23 cellular contexts compared by ENCODE assay signal in the genomic region with DNA sequence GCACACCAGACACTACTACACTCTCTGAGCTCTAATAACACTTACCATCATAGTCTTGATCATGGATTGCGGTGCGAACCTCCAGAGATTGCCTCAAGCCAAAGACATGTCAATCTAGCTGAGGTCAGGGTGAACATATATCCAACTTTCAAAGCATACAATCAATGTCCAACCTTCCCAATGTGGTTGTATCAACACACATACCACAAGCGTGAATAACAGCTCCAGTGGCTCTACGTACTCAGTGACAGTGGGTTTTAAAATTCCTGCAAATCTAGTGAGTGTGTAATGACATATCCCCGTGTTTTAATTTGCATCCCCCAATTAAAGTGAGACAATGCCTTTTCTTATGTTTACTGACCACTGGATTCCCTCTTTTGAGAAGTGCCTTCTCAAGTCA.
"Had no signal": no experiment of that assay in that cellular context is flagged by ENCODE, and none has a peak within 500 bp of the region (broad histone marks: within the 10 kb centered on the region; RNA-seq: fewer than 3 reads in every experiment).

No MANE protein-coding gene starts in this region.

- H3K9me3 Mint-ChIP-seq: activated CD4-positive, alpha-beta memory T cell treated with anti-CD3 and anti-CD28 coated beads for 36 hours; activated naive CD4-positive, alpha-beta T cell treated with anti-CD3 and anti-CD28 coated beads for 36 hours; dendritic cell treated with granulocyte-macrophage colony-stimulating factor and Interleukin-4, amounts not matched to agents 40 ng/mL and 50 ng/mL, for 4 days; memory B cell; natural killer cell treated with Interleukin-12 subunit alpha and Interleukin-12 subunit beta and Interleukin-15 and Interleukin-18, amount 100 ng/mL, for 72 hours had no signal

- H3K9me3 ChIP-seq: body of pancreas, ovary, prostate gland, spleen, upper lobe of left lung had no signal

- H3K4me2 ChIP-seq: hepatocyte had no signal

- H3K27me3 Mint-ChIP-seq: activated CD4-positive, alpha-beta memory T cell treated with anti-CD3 and anti-CD28 coated beads for 36 hours; activated naive CD8-positive, alpha-beta T cell treated with anti-CD3 and anti-CD28 coated beads, Interleukin-2, amount 10 ng/mL, durations not matched to agents 7 days and 5 days; dendritic cell treated with granulocyte-macrophage colony-stimulating factor and Interleukin-4, amounts not matched to agents 40 ng/mL and 50 ng/mL, for 4 days; memory B cell; natural killer cell treated with Interleukin-12 subunit alpha and Interleukin-12 subunit beta and Interleukin-15 and Interleukin-18, amount 100 ng/mL, for 72 hours had no signal

- H3K27ac Mint-ChIP-seq: activated CD4-positive, alpha-beta memory T cell treated with anti-CD3 and anti-CD28 coated beads for 36 hours; activated naive CD4-positive, alpha-beta T cell treated with anti-CD3 and anti-CD28 coated beads for 36 hours; activated naive CD8-positive, alpha-beta T cell treated with anti-CD3 and anti-CD28 coated beads, Interleukin-2, amount 10 ng/mL, durations not matched to agents 7 days and 5 days; dendritic cell treated with granulocyte-macrophage colony-stimulating factor and Interleukin-4, amounts not matched to agents 40 ng/mL and 50 ng/mL, for 4 days; memory B cell; natural killer cell treated with Interleukin-12 subunit alpha and Interleukin-12 subunit beta and Interleukin-15 and Interleukin-18, amount 100 ng/mL, for 72 hours had no signal

- DNase-seq: activated CD4-positive, alpha-beta memory T cell treated with anti-CD3 and anti-CD28 coated beads for 36 hours; activated CD4-positive, alpha-beta T cell treated with anti-CD3 and anti-CD28 coated beads for 48 hours; activated naive CD4-positive, alpha-beta T cell treated with anti-CD3 and anti-CD28 coated beads for 36 hours; activated naive CD8-positive, alpha-beta T cell treated with anti-CD3 and anti-CD28 coated beads, Interleukin-2, amount 10 ng/mL, durations not matched to agents 7 days and 5 days; activated T-cell treated with anti-CD3 and anti-CD28 coated beads, Interleukin-2, amount 50 U/mL, for 48 hours; amygdala; body of pancreas; effector CD4-positive, alpha-beta T cell; foreskin melanocyte; glutamatergic neuron; left colon; ovary; spleen; stimulated activated CD4-positive, alpha-beta T cell treated with anti-CD3 and anti-CD28 coated beads, Interleukin-4, amount 100 ng/mL, for 1 hour; stimulated activated naive CD4-positive, alpha-beta T cell treated with Interleukin-2 at 50 U/mL for 16 hours; T-helper 9 cell; upper lobe of left lung had no signal

- H2AFZ ChIP-seq: hepatocyte had no signal

- H3K27ac ChIP-seq: body of pancreas, hepatocyte, ovary, prostate gland, spleen, upper lobe of left lung had no signal

- H3K36me3 Mint-ChIP-seq: activated CD4-positive, alpha-beta memory T cell treated with anti-CD3 and anti-CD28 coated beads for 36 hours; natural killer cell treated with Interleukin-12 subunit alpha and Interleukin-12 subunit beta and Interleukin-15 and Interleukin-18, amount 100 ng/mL, for 72 hours had no signal

- ATAC-seq: body of pancreas; left colon; natural killer cell treated with Interleukin-12 subunit alpha and Interleukin-12 subunit beta and Interleukin-15 and Interleukin-18, amount 100 ng/mL, for 72 hours had no signal

- H3K4me3 Mint-ChIP-seq: activated CD4-positive, alpha-beta memory T cell treated with anti-CD3 and anti-CD28 coated beads for 36 hours; activated naive CD4-positive, alpha-beta T cell treated with anti-CD3 and anti-CD28 coated beads for 36 hours; activated naive CD8-positive, alpha-beta T cell treated with anti-CD3 and anti-CD28 coated beads, Interleukin-2, amount 10 ng/mL, durations not matched to agents 7 days and 5 days; dendritic cell treated with granulocyte-macrophage colony-stimulating factor and Interleukin-4, amounts not matched to agents 40 ng/mL and 50 ng/mL, for 4 days; memory B cell; natural killer cell treated with Interleukin-12 subunit alpha and Interleukin-12 subunit beta and Interleukin-15 and Interleukin-18, amount 100 ng/mL, for 72 hours had no signal

- H3K36me3 ChIP-seq: ovary, prostate gland, spleen, upper lobe of left lung had no signal

- FAIRE-seq: islet of Langerhans had no signal

- H3K4me3 ChIP-seq: body of pancreas, hepatocyte, ovary, prostate gland, spleen, upper lobe of left lung had no signal

- H3K27me3 ChIP-seq: body of pancreas, hepatocyte, ovary, upper lobe of left lung had no signal
